In genomic region chr18:60892855-60893254, GRCh38 we compare ENCODE assay signal across 14 cellular contexts.
DNase-seq lines count a peak whose midpoint lies in the region; ATAC-seq and TF ChIP-seq lines count a peak whose summit lies in the region.
"Had no signal": no experiment of that assay in that cellular context is flagged by ENCODE, and none has a peak within 500 bp of the region (broad histone marks: within the 10 kb centered on the region; RNA-seq: fewer than 3 reads in every experiment).

No MANE protein-coding gene starts in this region.

- H3K36me3 ChIP-seq in adipocyte (ENCODE audit: control insufficient read depth, insufficient read depth, low read length, severe bottlenecking), result no peaks in the 10 kb centered on the region

- no peak for TF ChIP-seq CTCF in foreskin keratinocyte (conservative IDR thresholded peaks at IDR 0.05)

- DNase-seq in HS-5 (ENCODE audit: low read depth) (peak; percentile 35), adipocyte (ENCODE audit: low read depth) (peak; percentile 78), foreskin keratinocyte (peak; percentile 92 to 96), stromal cell of bone marrow (ENCODE audit: low read depth) (peak; percentile 15), NCI-H345 treated with DMSO at 0.1 percent for 48 hours (lab: John Stamatoyannopoulos, UW; ENCODE audit: unreplicated experiment) (no peak), Right ventricle myocardium inferior (ENCODE audit: missing footprints) (no peak)
- DNase-seq: activated CD4-positive, alpha-beta T cell treated with anti-CD3 and anti-CD28 coated beads, Interleukin-2, amount 10 ng/mL, durations not matched to agents 7 days and 5 days; activated naive CD4-positive, alpha-beta T cell treated with anti-CD3 and anti-CD28 coated beads, Interleukin-2, amount 50 U/mL, for 16 hours; NCI-H1092; NCI-H774; nephron progenitor cell had no signal

- H3K27me3 ChIP-seq in adipocyte (replicated peaks; ENCODE audit: control insufficient read depth, insufficient read depth, low read length) (no peaks in the 10 kb centered on the region), foreskin keratinocyte (no peaks in the 10 kb centered on the region)

- H3K27ac ChIP-seq in foreskin keratinocyte, result peak overlapping the region; percentile 94

- H3K4me3 ChIP-seq in adipocyte (ENCODE audit: low read length), result peak overlapping the region; percentile 8
- H3K4me3 ChIP-seq: GM12878 had no signal

- H3K9ac ChIP-seq in adipocyte (ENCODE audit: low read length), result peak overlapping the region; percentile 31

- peaks cover 30% of the 10 kb centered on the region for H3K4me1 ChIP-seq in adipocyte (ENCODE audit: control insufficient read depth, insufficient read depth, low read length)
- peaks cover 35% of the 10 kb centered on the region for H3K4me1 ChIP-seq in foreskin keratinocyte

- peak; percentile 91 for ATAC-seq in foreskin keratinocyte
- no peak for ATAC-seq in GM18520 (IDR thresholded peaks at IDR 0.05; ENCODE audit: unreplicated experiment)
- no peak for ATAC-seq in GM19452 (IDR thresholded peaks at IDR 0.05; ENCODE audit: unreplicated experiment)
- ATAC-seq in Right ventricle myocardium inferior, result no peak
- ATAC-seq: GM12878 had no signal

- H3K9me3 ChIP-seq in adipocyte (ENCODE audit: control insufficient read depth, low read length), result no peaks in the 10 kb centered on the region

- intact Hi-C loops in Right ventricle myocardium inferior (cut with DNase I), result no loop called here

Comparison
In these comparisons a context has a peak if more than half of its experiments do, and no peak if none do; other contexts are left out.
1. DNase-seq: peak in HS-5 (single experiment), adipocyte (single experiment), foreskin keratinocyte (2 of 2) and stromal cell of bone marrow (single experiment); none in NCI-H345 treated with DMSO at 0.1 percent for 48 hours (single experiment) and Right ventricle myocardium inferior (single experiment).